27 cellular contexts compared by ENCODE assay signal in the genomic region with DNA sequence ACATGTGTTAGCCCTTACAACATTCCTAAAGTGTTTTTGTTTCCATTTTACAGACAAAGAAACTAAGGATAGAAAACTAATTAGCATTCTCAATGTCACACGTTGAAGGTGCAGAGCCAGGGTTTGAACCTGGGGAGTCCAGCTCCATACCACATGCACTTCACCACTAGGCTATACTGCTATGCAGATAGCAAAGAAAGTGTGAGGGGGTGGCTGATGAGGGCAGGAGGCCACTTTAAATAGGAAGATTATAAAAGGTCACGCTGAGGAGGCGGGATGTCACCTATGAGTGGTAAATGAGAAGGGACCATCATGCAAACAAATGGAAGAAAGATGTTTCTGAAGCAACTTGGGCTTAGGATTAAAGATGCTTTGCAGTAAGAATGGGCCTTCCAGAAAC.
"Had no signal": no experiment of that assay in that cellular context is flagged by ENCODE, and none has a peak within 500 bp of the region (broad histone marks: within the 10 kb centered on the region; RNA-seq: fewer than 3 reads in every experiment).

No MANE protein-coding gene starts in this region.

- H3K36me3 ChIP-seq: neural progenitor cell, ovary, right lobe of liver, sigmoid colon, spleen, suprapubic skin, tibial artery, transverse colon, upper lobe of right lung, uterus had no signal

- ATAC-seq: naive thymus-derived CD4-positive, alpha-beta T cell; natural killer cell; psoas muscle; right cardiac atrium; right lobe of liver; stimulated activated memory B cell treated with anti-CD40 and anti-IgM and Interleukin-4, amounts not matched to agents 10 μg/mL and 1 μg/mL and 100 μg/mL, for 72 hours; upper lobe of right lung had no signal

- H3K4me3 ChIP-seq: neural progenitor cell, ovary, psoas muscle, right lobe of liver, sigmoid colon, spleen, suprapubic skin, testis, tibial artery, transverse colon, upper lobe of right lung, uterus had no signal

- H3K27me3 ChIP-seq: neural progenitor cell, ovary, right lobe of liver, sigmoid colon, spleen, suprapubic skin, testis, tibial artery, transverse colon, upper lobe of right lung, uterus had no signal

- DNase-seq: naive thymus-derived CD4-positive, alpha-beta T cell; natural killer cell; occipital lobe; ovary; posterior cingulate gyrus; psoas muscle; right cardiac atrium; right lobe of liver; sigmoid colon; small intestine; spleen; stimulated activated CD4-positive, alpha-beta T cell treated with anti-CD3 and anti-CD28 coated beads, Interleukin-12 subunit alpha, Interleukin-12 subunit beta, amount 100 ng/mL, for 4 hours; stimulated activated CD4-positive, alpha-beta T cell treated with anti-CD3 and anti-CD28 coated beads, Interleukin-1b, Interleukin-23, amount 100 ng/mL, for 48 hours; stimulated activated CD4-positive, alpha-beta T cell treated with anti-CD3 and anti-CD28 coated beads, Interleukin-4, amount 100 ng/mL, for 1 hour; stimulated activated CD4-positive, alpha-beta T cell treated with anti-CD3 and anti-CD28 coated beads, Interleukin-4, amount 100 ng/mL, for 4 hours; stimulated activated CD8-positive, alpha-beta memory T cell treated with anti-CD3 and anti-CD28 coated beads, Interleukin-4, amount 100 ng/mL, for 48 hours; stimulated activated naive CD4-positive, alpha-beta T cell; substantia nigra; testis; tibial artery; transverse colon; upper lobe of right lung; uterus had no signal

- H3K4me2 ChIP-seq: neural progenitor cell had no signal

- H3K9ac ChIP-seq: neural progenitor cell, parathyroid adenoma had no signal

- H3K79me2 ChIP-seq: parathyroid adenoma had no signal

- FAIRE-seq: small intestine had no signal

- H2AFZ ChIP-seq: neural progenitor cell, parathyroid adenoma had no signal

- H3K27ac ChIP-seq: neural progenitor cell, ovary, parathyroid adenoma, psoas muscle, right lobe of liver, sigmoid colon, spleen, suprapubic skin, testis, tibial artery, transverse colon, upper lobe of right lung, uterus had no signal

- H3K9me3 ChIP-seq: ovary, psoas muscle, right lobe of liver, sigmoid colon, spleen, suprapubic skin, testis, tibial artery, transverse colon, upper lobe of right lung, uterus had no signal

- H3K4me1 ChIP-seq: parathyroid adenoma, psoas muscle, right lobe of liver, sigmoid colon, spleen, suprapubic skin, testis, tibial artery, transverse colon, upper lobe of right lung, uterus had no signal
